1 cellular context compared by ENCODE assay signal in the genomic region with DNA sequence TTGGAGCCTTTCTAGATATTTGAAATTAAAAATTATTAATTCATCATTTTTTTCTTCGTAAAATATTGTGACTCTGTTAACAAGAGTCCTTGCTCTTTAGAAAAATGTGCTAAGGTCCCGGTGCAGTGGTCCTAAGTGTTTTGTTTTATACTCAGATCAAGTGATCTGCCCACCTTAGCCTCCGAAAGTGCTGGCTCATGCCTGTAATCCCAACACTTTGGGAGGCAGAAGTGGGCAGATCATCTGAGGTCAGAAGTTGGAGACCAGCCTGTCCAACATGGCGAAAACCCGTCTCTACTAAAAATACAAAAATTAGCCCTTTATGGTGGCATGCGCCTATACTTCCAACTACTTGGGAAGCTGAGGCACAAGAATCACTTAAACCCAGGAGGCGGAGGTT.
TF ChIP-seq lines count a peak whose summit lies in the region.

No MANE protein-coding gene starts in this region.

TF ChIP-seq in K562, 482 proteins besides CTCF, POLR2A, EP300 and RAD21 (continued from another document):
- TF ChIP-seq ZNF644 (tag; IDR thresholded peaks at IDR 0.05; ENCODE audit: low read depth), result no peak
- TF ChIP-seq TCF7 (IDR thresholded peaks at IDR 0.05; ENCODE audit: borderline replicate concordance), result no peak
- TF ChIP-seq HCFC1 (IDR thresholded peaks at IDR 0.05; ENCODE audit: low read depth, low read length), result no peak
- TF ChIP-seq CBFB (CRISPR knock-in tag; IDR thresholded peaks at IDR 0.05), result no peak
- no peak for TF ChIP-seq TFAM (CRISPR knock-in tag; conservative IDR thresholded peaks at IDR 0.05)
- TF ChIP-seq, protein P1, sequence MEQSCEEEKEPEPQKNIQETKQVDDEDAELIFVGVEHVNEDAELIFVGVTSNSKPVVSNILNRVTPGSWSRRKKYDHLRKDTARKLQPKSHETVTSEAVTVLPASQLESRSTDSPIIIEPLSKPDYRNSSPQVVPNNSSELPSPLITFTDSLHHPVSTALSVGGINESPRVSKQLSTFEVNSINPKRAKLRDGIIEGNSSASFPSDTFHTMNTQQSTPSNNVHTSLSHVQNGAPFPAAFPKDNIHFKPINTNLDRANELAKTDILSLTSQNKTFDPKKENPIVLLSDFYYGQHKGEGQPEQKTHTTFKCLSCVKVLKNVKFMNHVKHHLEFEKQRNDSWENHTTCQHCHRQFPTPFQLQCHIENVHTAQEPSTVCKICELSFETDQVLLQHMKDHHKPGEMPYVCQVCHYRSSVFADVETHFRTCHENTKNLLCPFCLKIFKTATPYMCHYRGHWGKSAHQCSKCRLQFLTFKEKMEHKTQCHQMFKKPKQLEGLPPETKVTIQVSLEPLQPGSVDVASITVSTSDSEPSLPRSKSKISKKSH (CRISPR knock-in tag; IDR thresholded peaks at IDR 0.05), result no peak
- TF ChIP-seq ZNF584 (CRISPR knock-in tag; IDR thresholded peaks at IDR 0.05; ENCODE audit: low read depth), result no peak
- no peak for TF ChIP-seq TAF1 (IDR thresholded peaks at IDR 0.05; ENCODE audit: control insufficient read depth, extremely low read depth, insufficient read depth, low read length, severe bottlenecking)
- no peak for TF ChIP-seq CHD2 (IDR thresholded peaks at IDR 0.05; ENCODE audit: low read depth, low read length)
- TF ChIP-seq CEBPG (CRISPR knock-in tag; IDR thresholded peaks at IDR 0.05), result no peak
- TF ChIP-seq CEBPG (tag; conservative IDR thresholded peaks at IDR 0.05 in 1 of 2, IDR thresholded peaks at IDR 0.05 in 1 of 2), result no peak
- no peak for TF ChIP-seq TAF15 (IDR thresholded peaks at IDR 0.05; ENCODE audit: low read depth, low read length)
- TF ChIP-seq ESRRB (CRISPR knock-in tag; IDR thresholded peaks at IDR 0.05; ENCODE audit: borderline replicate concordance), result no peak
- no peak for TF ChIP-seq MCM5 (IDR thresholded peaks at IDR 0.05; ENCODE audit: low read depth)
- TF ChIP-seq ZBED1 (IDR thresholded peaks at IDR 0.05), result no peak
- TF ChIP-seq, protein P2, sequence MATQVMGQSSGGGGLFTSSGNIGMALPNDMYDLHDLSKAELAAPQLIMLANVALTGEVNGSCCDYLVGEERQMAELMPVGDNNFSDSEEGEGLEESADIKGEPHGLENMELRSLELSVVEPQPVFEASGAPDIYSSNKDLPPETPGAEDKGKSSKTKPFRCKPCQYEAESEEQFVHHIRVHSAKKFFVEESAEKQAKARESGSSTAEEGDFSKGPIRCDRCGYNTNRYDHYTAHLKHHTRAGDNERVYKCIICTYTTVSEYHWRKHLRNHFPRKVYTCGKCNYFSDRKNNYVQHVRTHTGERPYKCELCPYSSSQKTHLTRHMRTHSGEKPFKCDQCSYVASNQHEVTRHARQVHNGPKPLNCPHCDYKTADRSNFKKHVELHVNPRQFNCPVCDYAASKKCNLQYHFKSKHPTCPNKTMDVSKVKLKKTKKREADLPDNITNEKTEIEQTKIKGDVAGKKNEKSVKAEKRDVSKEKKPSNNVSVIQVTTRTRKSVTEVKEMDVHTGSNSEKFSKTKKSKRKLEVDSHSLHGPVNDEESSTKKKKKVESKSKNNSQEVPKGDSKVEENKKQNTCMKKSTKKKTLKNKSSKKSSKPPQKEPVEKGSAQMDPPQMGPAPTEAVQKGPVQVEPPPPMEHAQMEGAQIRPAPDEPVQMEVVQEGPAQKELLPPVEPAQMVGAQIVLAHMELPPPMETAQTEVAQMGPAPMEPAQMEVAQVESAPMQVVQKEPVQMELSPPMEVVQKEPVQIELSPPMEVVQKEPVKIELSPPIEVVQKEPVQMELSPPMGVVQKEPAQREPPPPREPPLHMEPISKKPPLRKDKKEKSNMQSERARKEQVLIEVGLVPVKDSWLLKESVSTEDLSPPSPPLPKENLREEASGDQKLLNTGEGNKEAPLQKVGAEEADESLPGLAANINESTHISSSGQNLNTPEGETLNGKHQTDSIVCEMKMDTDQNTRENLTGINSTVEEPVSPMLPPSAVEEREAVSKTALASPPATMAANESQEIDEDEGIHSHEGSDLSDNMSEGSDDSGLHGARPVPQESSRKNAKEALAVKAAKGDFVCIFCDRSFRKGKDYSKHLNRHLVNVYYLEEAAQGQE (CRISPR knock-in tag; IDR thresholded peaks at IDR 0.05; ENCODE audit: low read depth), result no peak
- TF ChIP-seq BCOR (IDR thresholded peaks at IDR 0.05), result no peak
- peak; percentile 51; the same call in 1 of the 2 replicates for TF ChIP-seq ZNF316 (IDR thresholded peaks at IDR 0.05)
- no peak for TF ChIP-seq ZNF212 (CRISPR knock-in tag; IDR thresholded peaks at IDR 0.05)
- no peak for TF ChIP-seq TAF9B (IDR thresholded peaks at IDR 0.05; ENCODE audit: partially characterized antibody)
- TF ChIP-seq HSF4 (CRISPR knock-in tag; IDR thresholded peaks at IDR 0.05; ENCODE audit: borderline replicate concordance), result no peak
- TF ChIP-seq KDM2B (CRISPR knock-in tag; IDR thresholded peaks at IDR 0.05), result no peak
- no peak for TF ChIP-seq KHSRP (IDR thresholded peaks at IDR 0.05)
- TF ChIP-seq HDAC1 (IDR thresholded peaks at IDR 0.05), result no peak
- peak; percentile 68 for TF ChIP-seq NFE2 (IDR thresholded peaks at IDR 0.05; ENCODE audit: low read depth)
- TF ChIP-seq, protein P3, sequence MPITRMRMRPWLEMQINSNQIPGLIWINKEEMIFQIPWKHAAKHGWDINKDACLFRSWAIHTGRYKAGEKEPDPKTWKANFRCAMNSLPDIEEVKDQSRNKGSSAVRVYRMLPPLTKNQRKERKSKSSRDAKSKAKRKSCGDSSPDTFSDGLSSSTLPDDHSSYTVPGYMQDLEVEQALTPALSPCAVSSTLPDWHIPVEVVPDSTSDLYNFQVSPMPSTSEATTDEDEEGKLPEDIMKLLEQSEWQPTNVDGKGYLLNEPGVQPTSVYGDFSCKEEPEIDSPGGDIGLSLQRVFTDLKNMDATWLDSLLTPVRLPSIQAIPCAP (CRISPR knock-in tag; IDR thresholded peaks at IDR 0.05; ENCODE audit: borderline replicate concordance), result no peak
- no peak for TF ChIP-seq HEY1 (CRISPR knock-in tag; IDR thresholded peaks at IDR 0.05; ENCODE audit: borderline replicate concordance)
- no peak for TF ChIP-seq NCOA2 (IDR thresholded peaks at IDR 0.05; ENCODE audit: partially characterized antibody in 2 of 2)
